In genomic region chr10:128124813-128125403, GRCh38 we compare ENCODE assay signal across 8 cellular contexts.
A peak's percentile ranks its signal among the peaks of the same experiment; 100 is the strongest.
DNase-seq lines count a peak whose midpoint lies in the region; ATAC-seq and TF ChIP-seq lines count a peak whose summit lies in the region.

No MANE protein-coding gene starts in this region.

- DNase-seq in DMS53 (lab: John Stamatoyannopoulos, UW), result peak; percentile 24
- no peak for DNase-seq in DMS53 treated with DMSO at 0.1 percent for 48 hours (lab: John Stamatoyannopoulos, UW; ENCODE audit: unreplicated experiment)
- DNase-seq in OCI-M1 (lab: John Stamatoyannopoulos, UW), result peak; percentile 47
- no peak for DNase-seq in epithelial cell of esophagus (ENCODE audit: low read depth)
- no peak for DNase-seq in skeletal muscle cell (ENCODE audit: low read depth)
- DNase-seq in NCI-H2171 treated with DMSO at 0.1 percent for 48 hours (lab: John Stamatoyannopoulos, UW), result no peak
- DNase-seq in COLO829 (ENCODE audit: low spot score), result no peak

- peak overlapping the region; percentile 61 for H3K4me3 ChIP-seq in epithelial cell of esophagus (ENCODE audit: low read length)
- H3K4me3 ChIP-seq in skeletal muscle cell (ENCODE audit: low read depth, low read length), result peak overlapping the region; percentile 78

- TF ChIP-seq CTCF in epithelial cell of esophagus (IDR thresholded peaks at IDR 0.05; ENCODE audit: insufficient read depth, low read depth, low read length, missing control alignments), result no peak

- ATAC-seq in HG03565 (IDR thresholded peaks at IDR 0.05; ENCODE audit: unreplicated experiment), result no peak

Comparison
In these comparisons a context has a peak if more than half of its experiments do, and no peak if none do; other contexts are left out.
1. DNase-seq: peak in DMS53 (single experiment) and OCI-M1 (single experiment); none in DMS53 treated with DMSO at 0.1 percent for 48 hours (single experiment), epithelial cell of esophagus (single experiment), skeletal muscle cell (single experiment), NCI-H2171 treated with DMSO at 0.1 percent for 48 hours (single experiment) and COLO829 (single experiment).